In the genomic region with DNA sequence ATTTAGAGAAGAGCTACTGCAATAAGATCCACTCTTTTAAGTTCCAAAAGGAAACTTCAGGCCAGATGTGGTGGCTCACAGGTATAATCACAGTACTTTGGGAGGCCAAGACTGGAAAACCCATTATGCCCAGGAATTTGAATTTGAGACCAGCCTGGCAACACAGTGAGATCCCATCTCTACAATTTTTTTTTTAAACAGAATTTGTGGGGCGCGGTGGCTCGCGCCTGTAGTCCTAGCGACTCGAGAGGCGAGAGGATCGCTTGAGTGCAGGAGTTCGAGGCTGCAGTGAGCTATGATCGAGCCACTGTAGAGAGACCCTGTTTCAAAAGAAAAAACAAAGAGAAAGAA, we compare ENCODE assay signal across 8 cellular contexts. TPM values are rescaled to one million over a fixed set of nuclear protein-coding genes. Genes with fewer than 3 reads are reported as not detected.
DNase-seq lines count a peak whose midpoint lies in the region; ATAC-seq and TF ChIP-seq lines count a peak whose summit lies in the region.

No MANE protein-coding gene starts in this region.

- peak overlapping the region; percentile 83 for H3K4me2 ChIP-seq in skeletal muscle satellite cell (ENCODE audit: low read length)

- 4 to 5% methylated on average over 10 of the region's 10 CpGs for WGBS in heart right ventricle, 2 donors

- H3K4me1 ChIP-seq in heart right ventricle (peaks cover 0 to 43% (median 19%) of the 10 kb centered on the region in 9 donors), skeletal muscle satellite cell (ENCODE audit: control insufficient read depth, insufficient read depth, low read length) (peaks cover 6% of the 10 kb centered on the region)

- DNase-seq in H7 (no peak), WERI-Rb-1 (no peak), heart right ventricle (no peak), NCI-H128 (lab: John Stamatoyannopoulos, UW; ENCODE audit: unreplicated experiment) (no peak), NCI-H2081 treated with DMSO at 0.1 percent for 48 hours (lab: John Stamatoyannopoulos, UW) (no peak), inferior parietal cortex (ENCODE audit: extremely low spot score) (no peak)

- intact Hi-C loops in heart right ventricle (cut with DNase I): loop anchor here in 3 of 10 donors (5.0 to 10.0 kb wide), 2 partner anchors 53 to 55 kb away; no protein-coding TSS in a partner anchor

- ATAC-seq in heart right ventricle (peak in 1 of 8 donors; percentile 36), HG03520 (IDR thresholded peaks at IDR 0.05; ENCODE audit: unreplicated experiment) (no peak)

- H3K4me3 ChIP-seq in H7 (ENCODE audit: insufficient read depth, low read depth, low read length): peak overlapping the region; percentile 85
- peak overlapping the region; percentile 85 for H3K4me3 ChIP-seq in WERI-Rb-1 (ENCODE audit: low read depth, low read length)
- H3K4me3 ChIP-seq in heart right ventricle: peak overlapping the region; percentile 77 to 100 (median 84)
- H3K4me3 ChIP-seq in skeletal muscle satellite cell (ENCODE audit: low read length): peak overlapping the region; percentile 81

- H3K36me3 ChIP-seq in H7 (replicated peaks; ENCODE audit: control insufficient read depth, insufficient read depth, low read length) (no peaks in the 10 kb centered on the region), WERI-Rb-1 (no peaks in the 10 kb centered on the region), heart right ventricle (peaks cover 0 to 27% (median 0%) of the 10 kb centered on the region in 9 donors), skeletal muscle satellite cell (ENCODE audit: insufficient read depth, low read length) (peaks cover 2% of the 10 kb centered on the region)

- no peaks in the 10 kb centered on the region for H3K27me3 ChIP-seq in H7 (ENCODE audit: control insufficient read depth, insufficient read depth, low read length)
- H3K27me3 ChIP-seq in WERI-Rb-1 (ENCODE audit: insufficient read depth, low read depth, severe bottlenecking): no peaks in the 10 kb centered on the region
- no peaks in the 10 kb centered on the region for H3K27me3 ChIP-seq in heart right ventricle
- H3K27me3 ChIP-seq in skeletal muscle satellite cell (ENCODE audit: control insufficient read depth, insufficient read depth, low read length): no peaks in the 10 kb centered on the region

- H3K9me3 ChIP-seq in WERI-Rb-1 (ENCODE audit: severe bottlenecking) (no peaks in the 10 kb centered on the region), heart right ventricle (no peaks in the 10 kb centered on the region), skeletal muscle satellite cell (replicated peaks; ENCODE audit: low read length) (no peaks in the 10 kb centered on the region)

- H3K27ac ChIP-seq in WERI-Rb-1 (no peak overlapping the region), heart right ventricle (peak overlapping the region in 8 of 10 donors; percentile 77 to 93 (median 90))

- TF ChIP-seq CTCF in WERI-Rb-1 (IDR thresholded peaks at IDR 0.05; ENCODE audit: low read depth, low read length) (no peak), heart right ventricle (IDR thresholded peaks at IDR 0.05) (no peak)

- H3K9ac ChIP-seq in skeletal muscle satellite cell (ENCODE audit: low read depth, low read length): peak overlapping the region; percentile 88

RNA-seq across cellular contexts. Expression of gene COG7, which starts 0.8 kb away (rescaled TPM):
- 17.1 and 26.4 TPM in 2 replicates for total RNA-seq in H7 (2014; rRNA removed; shearing (Covaris generic))
- 10 to 100 TPM; 10.9 to 15.5 (median 12.9) TPM for total RNA-seq in heart right ventricle
- 10 to 100 TPM; 12.0 to 28.1 TPM for polyA plus RNA-seq in heart right ventricle
- 13.8 and 17.0 TPM in 2 replicates for total RNA-seq in skeletal muscle satellite cell (2012; rRNA removed)

RNA-seq across cellular contexts. Expression of gene GGA2, which starts 58.1 kb away (rescaled TPM):
- total RNA-seq in H7 (2014; rRNA removed; shearing (Covaris generic)): 23.2 and 34.1 TPM in 2 replicates
- 10 to 100 TPM; 32.6 to 52.9 (median 40.6) TPM for total RNA-seq in heart right ventricle
- 10 to 100 TPM; 12.2 to 21.7 TPM for polyA plus RNA-seq in heart right ventricle
- 18.0 and 21.0 TPM in 2 replicates for total RNA-seq in skeletal muscle satellite cell (2012; rRNA removed)
